In genomic region chr1:21664806-21665588, GRCh38 we compare ENCODE assay signal across 26 cellular contexts. TPM values are rescaled to one million over a fixed set of nuclear protein-coding genes. Genes with fewer than 3 reads are reported as not detected.
DNase-seq lines count a peak whose midpoint lies in the region; ATAC-seq and TF ChIP-seq lines count a peak whose summit lies in the region.
"Had no signal": no experiment of that assay in that cellular context is flagged by ENCODE, and none has a peak within 500 bp of the region (broad histone marks: within the 10 kb centered on the region; RNA-seq: fewer than 3 reads in every experiment).

No MANE protein-coding gene starts in this region.

- H3K4me1 ChIP-seq in HEK293 (ENCODE audit: control insufficient read depth, insufficient read depth, low read length) (no peaks in the 10 kb centered on the region), suprapubic skin (peaks cover 23% of the 10 kb centered on the region)

- CTCF ChIA-PET in HEK293 (lab: Yijun Ruan, JAX) = interaction anchor here (0.7 kb wide), 1 partner anchor 39 kb away, joined by 4 read pairs; no protein-coding TSS in a partner anchor
- CTCF ChIA-PET in activated CD8-positive, alpha-beta T cell treated with anti-CD3 and anti-CD28 coated beads, Interleukin-2, amount 10 ng/mL, durations not matched to agents 7 days and 5 days (lab: Charles Lee) = no interaction called here

- no peak for TF ChIP-seq CTCF in HEK293 (tag by site-specific recombination; IDR thresholded peaks at IDR 0.05)
- no peak for TF ChIP-seq CTCF in coronary artery (IDR thresholded peaks at IDR 0.05)
- TF ChIP-seq CTCF in suprapubic skin (IDR thresholded peaks at IDR 0.05) = no peak

- 73% methylated on average over 9 of the region's 10 CpGs for WGBS in suprapubic skin

- H3K4me3 ChIP-seq in HEK293 (ENCODE audit: low read depth, low read length) (no peak overlapping the region), coronary artery (no peak overlapping the region), suprapubic skin (no peak overlapping the region)
- H3K4me3 ChIP-seq: MG63, pancreas, spleen, vagina had no signal

- no peaks in the 10 kb centered on the region for H3K36me3 ChIP-seq in HEK293 (ENCODE audit: control insufficient read depth in 2 of 2, insufficient read depth in 1 of 2, low read length in 2 of 2)
- no peaks in the 10 kb centered on the region for H3K36me3 ChIP-seq in suprapubic skin
- H3K36me3 ChIP-seq: MG63, pancreas, spleen, vagina had no signal

- H3K9me3 Mint-ChIP-seq in activated CD8-positive, alpha-beta T cell treated with anti-CD3 and anti-CD28 coated beads, Interleukin-2, amount 10 ng/mL, durations not matched to agents 7 days and 5 days (ENCODE audit: insufficient read depth) = no peaks in the 10 kb centered on the region
- H3K9me3 Mint-ChIP-seq: activated CD4-positive, alpha-beta memory T cell treated with anti-CD3 and anti-CD28 coated beads for 36 hours; effector memory CD8-positive, alpha-beta T cell; nephron had no signal

- no peaks in the 10 kb centered on the region for H3K9me3 ChIP-seq in HEK293 (ENCODE audit: control insufficient read depth, insufficient read depth, low read depth, low read length)
- H3K9me3 ChIP-seq in suprapubic skin = no peaks in the 10 kb centered on the region
- H3K9me3 ChIP-seq: MG63, pancreas, spleen, vagina had no signal

- no peak for TF ChIP-seq EP300 in suprapubic skin (IDR thresholded peaks at IDR 0.05)

- peaks cover 28% of the 10 kb centered on the region for H3K27me3 Mint-ChIP-seq in activated CD8-positive, alpha-beta T cell treated with anti-CD3 and anti-CD28 coated beads, Interleukin-2, amount 10 ng/mL, durations not matched to agents 7 days and 5 days (ENCODE audit: low read depth)

- TF ChIP-seq POLR2A in suprapubic skin (IDR thresholded peaks at IDR 0.05) = no peak

- H3K36me3 Mint-ChIP-seq in activated CD8-positive, alpha-beta T cell treated with anti-CD3 and anti-CD28 coated beads, Interleukin-2, amount 10 ng/mL, durations not matched to agents 7 days and 5 days (ENCODE audit: low read depth) = no peaks in the 10 kb centered on the region
- H3K36me3 Mint-ChIP-seq: activated CD4-positive, alpha-beta memory T cell treated with anti-CD3 and anti-CD28 coated beads for 36 hours; brain had no signal

- peaks cover 43% of the 10 kb centered on the region for H3K27me3 ChIP-seq in suprapubic skin
- H3K27me3 ChIP-seq: pancreas had no signal

- POLR2A ChIA-PET in HEK293 (lab: Yijun Ruan, JAX) = no interaction called here
- POLR2A ChIA-PET in activated CD8-positive, alpha-beta T cell treated with anti-CD3 and anti-CD28 coated beads, Interleukin-2, amount 10 ng/mL, durations not matched to agents 7 days and 5 days (lab: Charles Lee) = interaction anchor here (0.6 to 0.9 kb wide), 2 partner anchors 227 to 359 kb away, joined by 3 read pairs; no protein-coding TSS in a partner anchor

- H3K27ac ChIP-seq in HEK293 (ENCODE audit: extremely low read depth, low read depth, low read length) (no peak overlapping the region), coronary artery (no peak overlapping the region), suprapubic skin (no peak overlapping the region)
- H3K27ac ChIP-seq: pancreas, spleen, vagina had no signal

- H3K27ac Mint-ChIP-seq in activated CD8-positive, alpha-beta T cell treated with anti-CD3 and anti-CD28 coated beads, Interleukin-2, amount 10 ng/mL, durations not matched to agents 7 days and 5 days = no peak overlapping the region
- H3K27ac Mint-ChIP-seq: activated CD4-positive, alpha-beta memory T cell treated with anti-CD3 and anti-CD28 coated beads for 36 hours; B cell; effector memory CD8-positive, alpha-beta T cell; nephron had no signal

- H3K4me1 Mint-ChIP-seq in activated CD8-positive, alpha-beta T cell treated with anti-CD3 and anti-CD28 coated beads, Interleukin-2, amount 10 ng/mL, durations not matched to agents 7 days and 5 days (ENCODE audit: low read depth) = peaks cover 15% of the 10 kb centered on the region
- H3K4me1 Mint-ChIP-seq: nephron had no signal

- peak; percentile 33 for DNase-seq in activated effector memory CD4-positive, alpha-beta T cell treated with anti-CD3 and anti-CD28 coated beads, Interleukin-2, amount 50 U/mL, for 16 hours
- DNase-seq in activated effector memory CD4-positive, alpha-beta T cell treated with Interleukin-2 at 50 U/mL for 16 hours = no peak
- DNase-seq in coronary artery (ENCODE audit: low spot score) (peak; percentile 40), suprapubic skin (ENCODE audit: low spot score in 2 of 2) (peak; percentile 28 to 29)
- DNase-seq in stimulated activated CD4-positive, alpha-beta T cell treated with anti-CD3 and anti-CD28 coated beads, Interleukin-15, amount 100 ng/mL, for 24 hours = no peak
- no peak for DNase-seq in activated CD8-positive, alpha-beta T cell treated with anti-CD3 and anti-CD28 coated beads, Interleukin-2, amount 10 ng/mL, durations not matched to agents 7 days and 5 days
- DNase-seq: activated CD4-positive, alpha-beta memory T cell treated with anti-CD3 and anti-CD28 coated beads for 36 hours; DMS53; effector memory CD8-positive, alpha-beta T cell; erythroblast; KBM-7; NCI-H2081; NCI-H226; NCI-H748 treated with DMSO at 0.1 percent for 48 hours; retina; stimulated activated CD4-positive, alpha-beta T cell treated with anti-CD3 and anti-CD28 coated beads, Interleukin-2, amount 100 ng/mL, for 48 hours; T-helper 1 cell had no signal

- no peak overlapping the region for H3K4me3 Mint-ChIP-seq in activated CD8-positive, alpha-beta T cell treated with anti-CD3 and anti-CD28 coated beads, Interleukin-2, amount 10 ng/mL, durations not matched to agents 7 days and 5 days
- H3K4me3 Mint-ChIP-seq: activated CD4-positive, alpha-beta memory T cell treated with anti-CD3 and anti-CD28 coated beads for 36 hours; brain; effector memory CD8-positive, alpha-beta T cell; nephron had no signal

- no peak for ATAC-seq in GM18498 (IDR thresholded peaks at IDR 0.05; ENCODE audit: unreplicated experiment)
- no peak for ATAC-seq in activated CD8-positive, alpha-beta T cell treated with anti-CD3 and anti-CD28 coated beads, Interleukin-2, amount 10 ng/mL, durations not matched to agents 7 days and 5 days
- ATAC-seq: effector memory CD8-positive, alpha-beta T cell; pancreas had no signal

TF ChIP-seq in HEK293, 187 proteins besides CTCF, POLR2A, EP300 and RAD21 (continues in another document):
- TF ChIP-seq HIC1 (tag by site-specific recombination; IDR thresholded peaks at IDR 0.05) (no peak), AEBP2 (tag by site-specific recombination; IDR thresholded peaks at IDR 0.05; ENCODE audit: borderline replicate concordance) (no peak), ZNF776 (tag by site-specific recombination; IDR thresholded peaks at IDR 0.05; ENCODE audit: borderline replicate concordance) (no peak), ZNF664 (tag by site-specific recombination; IDR thresholded peaks at IDR 0.05) (peak; percentile 85; the same call in 1 of the 2 replicates), ZNF629 (tag by site-specific recombination; IDR thresholded peaks at IDR 0.05) (no peak), ZNF18 (tag by site-specific recombination; IDR thresholded peaks at IDR 0.05) (no peak), ZNF623 (tag by site-specific recombination; IDR thresholded peaks at IDR 0.05) (peak; percentile 83), MYNN (tag by site-specific recombination; IDR thresholded peaks at IDR 0.05; ENCODE audit: borderline replicate concordance) (no peak)

RNA-seq across cellular contexts. Expression of gene RAP1GAP, which starts 4.2 kb away (rescaled TPM):
- total RNA-seq in suprapubic skin = 1 to 10 TPM; 1.5 to 4.9 (median 3.6) TPM
- under 1 TPM in 1 of 2 experiments, not detected in 1; 0.13 TPM for total RNA-seq in activated CD8-positive, alpha-beta T cell treated with anti-CD3 and anti-CD28 coated beads, Interleukin-2, amount 10 ng/mL, durations not matched to agents 7 days and 5 days

Comparison
In these comparisons a context has a peak if more than half of its experiments do, and no peak if none do; other contexts are left out.
1. DNase-seq: peak in activated effector memory CD4-positive, alpha-beta T cell treated with anti-CD3 and anti-CD28 coated beads, Interleukin-2, amount 50 U/mL, for 16 hours (single experiment), coronary artery (single experiment) and suprapubic skin (2 of 2); none in activated effector memory CD4-positive, alpha-beta T cell treated with Interleukin-2 at 50 U/mL for 16 hours (single experiment), stimulated activated CD4-positive, alpha-beta T cell treated with anti-CD3 and anti-CD28 coated beads, Interleukin-15, amount 100 ng/mL, for 24 hours (single experiment) and activated CD8-positive, alpha-beta T cell treated with anti-CD3 and anti-CD28 coated beads, Interleukin-2, amount 10 ng/mL, durations not matched to agents 7 days and 5 days (single experiment).